Comparison of ENCODE assay signal across 1 cellular context in the genomic region with DNA sequence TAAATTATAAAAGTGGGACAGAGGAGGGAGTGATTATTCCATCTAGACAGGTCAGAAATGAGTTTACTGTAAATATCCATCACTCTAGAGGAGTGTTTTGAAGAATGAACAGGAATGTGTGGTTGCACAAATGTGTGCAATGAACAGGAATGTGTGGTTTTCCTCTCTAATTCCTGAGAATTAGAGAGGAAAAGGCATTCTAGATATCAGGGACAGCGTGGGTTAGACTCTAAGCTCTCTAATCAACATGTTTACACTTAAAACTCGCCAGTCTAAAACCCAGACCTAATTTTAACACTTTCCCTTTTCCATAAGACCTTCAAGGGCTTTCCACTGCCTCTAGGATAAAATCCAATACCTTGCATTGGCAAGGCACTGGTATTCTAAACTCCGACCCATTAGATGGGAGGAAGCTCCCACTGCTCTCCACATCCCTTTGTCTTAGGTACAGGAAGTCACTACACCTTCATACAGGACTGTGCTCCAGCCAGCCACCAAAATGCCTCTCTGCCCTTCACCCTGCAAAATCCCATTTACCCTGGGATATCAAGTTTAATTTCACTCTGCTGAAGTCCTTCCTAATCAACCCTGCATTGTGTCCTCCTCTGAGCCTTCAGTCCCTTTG.
TF ChIP-seq lines count a peak whose summit lies in the region.

No MANE protein-coding gene starts in this region.

TF ChIP-seq in SK-N-SH, 30 proteins besides CTCF, POLR2A, EP300 and RAD21 (continued from another document):
- TF ChIP-seq, protein P1, sequence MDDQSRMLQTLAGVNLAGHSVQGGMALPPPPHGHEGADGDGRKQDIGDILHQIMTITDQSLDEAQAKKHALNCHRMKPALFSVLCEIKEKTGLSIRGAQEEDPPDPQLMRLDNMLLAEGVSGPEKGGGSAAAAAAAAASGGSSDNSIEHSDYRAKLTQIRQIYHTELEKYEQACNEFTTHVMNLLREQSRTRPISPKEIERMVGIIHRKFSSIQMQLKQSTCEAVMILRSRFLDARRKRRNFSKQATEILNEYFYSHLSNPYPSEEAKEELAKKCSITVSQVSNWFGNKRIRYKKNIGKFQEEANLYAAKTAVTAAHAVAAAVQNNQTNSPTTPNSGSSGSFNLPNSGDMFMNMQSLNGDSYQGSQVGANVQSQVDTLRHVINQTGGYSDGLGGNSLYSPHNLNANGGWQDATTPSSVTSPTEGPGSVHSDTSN (IDR thresholded peaks at IDR 0.05) = no peak
- TF ChIP-seq RFX5 (IDR thresholded peaks at IDR 0.05; ENCODE audit: low read length) (no peak), MEF2A (IDR thresholded peaks at IDR 0.05; ENCODE audit: borderline replicate concordance, low read depth) (no peak), FOSL2 (IDR thresholded peaks at IDR 0.05; ENCODE audit: borderline replicate concordance, low read depth) (no peak), NFIC (IDR thresholded peaks at IDR 0.05; ENCODE audit: borderline replicate concordance) (no peak), SMC3 (IDR thresholded peaks at IDR 0.05; ENCODE audit: low read depth, low read length) (no peak), RXRA (IDR thresholded peaks at IDR 0.05; ENCODE audit: borderline replicate concordance, low read depth) (no peak), TAF1 (IDR thresholded peaks at IDR 0.05; ENCODE audit: borderline replicate concordance, low read depth, low read length) (no peak), YY1 (IDR thresholded peaks at IDR 0.05; ENCODE audit: low read depth) (no peak), SIN3A (IDR thresholded peaks at IDR 0.05; ENCODE audit: borderline replicate concordance, low read depth, low read length) (no peak), CHD2 (IDR thresholded peaks at IDR 0.05; ENCODE audit: low read length, partially characterized antibody) (no peak), GATA2 (CRISPR knock-in tag; IDR thresholded peaks at IDR 0.05) (no peak), EZH2phosphoT487 (IDR thresholded peaks at IDR 0.05; ENCODE audit: borderline replicate concordance, low read depth) (no peak)
